Comparison of ENCODE assay signal across 8 cellular contexts in genomic region chr4:1870328-1870577, GRCh38. TPM values are rescaled to one million over a fixed set of nuclear protein-coding genes. Genes with fewer than 3 reads are reported as not detected.
A peak's percentile ranks its signal among the peaks of the same experiment; 100 is the strongest.
DNase-seq lines count a peak whose midpoint lies in the region; ATAC-seq and TF ChIP-seq lines count a peak whose summit lies in the region.

No MANE protein-coding gene starts in this region.

- H3K4me2 ChIP-seq in Karpas-422 (ENCODE audit: low read depth, low read length, poor library complexity, severe bottlenecking) (peak overlapping the region; percentile 92), neural progenitor cell (peak overlapping the region; percentile 77)

- peaks cover 18% of the 10 kb centered on the region for H3K4me1 Mint-ChIP-seq in Calu3 (ENCODE audit: low read depth, unreplicated experiment)
- H3K4me1 Mint-ChIP-seq in neural progenitor cell: peaks cover 59% of the 10 kb centered on the region

- no peaks in the 10 kb centered on the region for H3K9me3 ChIP-seq in Karpas-422 (ENCODE audit: low read length)
- no peaks in the 10 kb centered on the region for H3K9me3 ChIP-seq in neural progenitor cell (ENCODE audit: low read depth)

- BruUV-seq in Calu3 (replicated peaks; lab: Mats Ljungman, UMichigan): no TSS peak

- intact Hi-C loops in Calu3 (cut with micrococcal nuclease; ENCODE audit: unreplicated experiment): no loop called here

- H3K27me3 Mint-ChIP-seq in Calu3 (ENCODE audit: unreplicated experiment) (no peaks in the 10 kb centered on the region), neural progenitor cell (ENCODE audit: insufficient read depth, low read depth) (peaks cover 10% of the 10 kb centered on the region)

- H3K4me1 ChIP-seq in Karpas-422 (ENCODE audit: low read length) (peaks cover 33% of the 10 kb centered on the region), neural progenitor cell (peaks cover 38% of the 10 kb centered on the region)

- H3K4me3 ChIP-seq in Karpas-422 (ENCODE audit: low read length) (peak overlapping the region; percentile 73), foreskin fibroblast (ENCODE audit: low read depth in 1 of 2, low read length in 2 of 2) (peak overlapping the region; percentile 67 to 80), neural progenitor cell (peak overlapping the region; percentile 66)

- H3K27ac Mint-ChIP-seq in Calu3 (ENCODE audit: unreplicated experiment) (peak overlapping the region; percentile 89), neural progenitor cell (no peak overlapping the region)

- ATAC-seq in GM21737 (IDR thresholded peaks at IDR 0.05; ENCODE audit: unreplicated experiment): peak; percentile 42

- TF ChIP-seq CTCF in Calu3 (IDR thresholded peaks at IDR 0.05; ENCODE audit: unreplicated experiment): no peak
- TF ChIP-seq CTCF in foreskin fibroblast (IDR thresholded peaks at IDR 0.05; ENCODE audit: low read depth, low read length): no peak
- no peak for TF ChIP-seq CTCF in neural progenitor cell (IDR thresholded peaks at IDR 0.05)

- H2AFZ ChIP-seq in Karpas-422 (ENCODE audit: low read length): peak overlapping the region; percentile 91; the same call in 1 of the 2 replicates
- peak overlapping the region; percentile 90 for H2AFZ ChIP-seq in neural progenitor cell (replicated peaks)

- peaks cover 38% of the 10 kb centered on the region for H3F3A ChIP-seq in neural progenitor cell (ENCODE audit: low read depth)

- H3K27me3 ChIP-seq in Karpas-422 (ENCODE audit: low read length): no peaks in the 10 kb centered on the region
- H3K27me3 ChIP-seq in neural progenitor cell: peaks cover 45% of the 10 kb centered on the region

- H3K9me2 ChIP-seq in Karpas-422 (replicated peaks; ENCODE audit: insufficient read depth, low read length): no peaks in the 10 kb centered on the region

- peak overlapping the region; percentile 87 for H3K27ac ChIP-seq in Karpas-422 (ENCODE audit: low read length)
- peak overlapping the region; percentile 91 for H3K27ac ChIP-seq in neural progenitor cell

- H3K9me3 Mint-ChIP-seq in Calu3 (ENCODE audit: low read depth, unreplicated experiment) (no peaks in the 10 kb centered on the region), neural progenitor cell (no peaks in the 10 kb centered on the region)

- H3K36me3 Mint-ChIP-seq in Calu3 (ENCODE audit: insufficient read depth, unreplicated experiment) (peaks cover 16% of the 10 kb centered on the region), neural progenitor cell (no peaks in the 10 kb centered on the region)

- peak overlapping the region; percentile 88 for H3K9ac ChIP-seq in Karpas-422 (ENCODE audit: low read length)
- no peak overlapping the region for H3K9ac ChIP-seq in neural progenitor cell

- CTCF ChIA-PET in Calu3 (lab: Charles Lee): interaction anchor here (0.9 kb wide), 1 partner anchor 14 kb away, joined by 4 read pairs; the partner anchor contains the start of gene LETM1

- H4K20me1 ChIP-seq in Karpas-422 (ENCODE audit: insufficient read depth, low read depth, low read length): peaks cover 9% of the 10 kb centered on the region; the same call in 1 of the 2 replicates
- H4K20me1 ChIP-seq in neural progenitor cell (ENCODE audit: low read depth): peaks cover 35% of the 10 kb centered on the region

- no peaks in the 10 kb centered on the region for H3K36me3 ChIP-seq in Karpas-422 (ENCODE audit: insufficient read depth, low read length)
- no peaks in the 10 kb centered on the region for H3K36me3 ChIP-seq in neural progenitor cell

- peak overlapping the region; percentile 93 for H3K4me3 Mint-ChIP-seq in Calu3 (ENCODE audit: low read depth, unreplicated experiment)
- H3K4me3 Mint-ChIP-seq in neural progenitor cell: peak overlapping the region; percentile 82

- DNase-seq in Calu3: peak; percentile 86
- peak; percentile 95 for DNase-seq in Karpas-422
- peak; percentile 82 for DNase-seq in RKO (ENCODE audit: low spot score)
- peak; percentile 95 for DNase-seq in activated effector memory CD4-positive, alpha-beta T cell treated with anti-CD3 and anti-CD28 coated beads, Interleukin-2, amount 50 U/mL, for 16 hours
- peak; percentile 73 to 92 for DNase-seq in foreskin fibroblast
- peak; percentile 92 for DNase-seq in neural progenitor cell (ENCODE audit: low spot score)
- peak; percentile 58 for DNase-seq in stromal cell of bone marrow (ENCODE audit: low read depth)

- peaks cover 37% of the 10 kb centered on the region for H3K79me2 ChIP-seq in Karpas-422 (ENCODE audit: low read length)
- H3K79me2 ChIP-seq in neural progenitor cell (ENCODE audit: low read depth): peaks cover 35% of the 10 kb centered on the region

RNA-seq across cellular contexts. Expression of gene NSD2, which starts 0.9 kb away (rescaled TPM):
- total RNA-seq in Calu3 (2022) (96.0 and 104 TPM in 2 replicates), neural progenitor cell (ENCODE audit: low replicate concordance) (165 and 176 TPM in 2 replicates)
- total RNA-seq in Karpas-422 (2014; rRNA removed; shearing (Covaris generic); ENCODE audit: low replicate concordance): 54.9 and 64.9 TPM in 2 replicates

RNA-seq across cellular contexts. Expression of gene LETM1, which starts 14.3 kb away (rescaled TPM):
- total RNA-seq in Calu3 (2022): 47.2 and 56.7 TPM in 2 replicates
- total RNA-seq in Karpas-422 (2014; rRNA removed; shearing (Covaris generic); ENCODE audit: low replicate concordance): 25.2 and 75.1 TPM in 2 replicates
- 16.9 and 34.8 TPM in 2 replicates for total RNA-seq in neural progenitor cell (ENCODE audit: low replicate concordance)

Comparison
In these comparisons a context has a peak if more than half of its experiments do, and no peak if none do; other contexts are left out.
1. Peak in every context shown above with its lines: DNase-seq, ATAC-seq, H3K4me3 ChIP-seq and H3K27ac ChIP-seq.